20 cellular contexts compared by ENCODE assay signal in the genomic region with DNA sequence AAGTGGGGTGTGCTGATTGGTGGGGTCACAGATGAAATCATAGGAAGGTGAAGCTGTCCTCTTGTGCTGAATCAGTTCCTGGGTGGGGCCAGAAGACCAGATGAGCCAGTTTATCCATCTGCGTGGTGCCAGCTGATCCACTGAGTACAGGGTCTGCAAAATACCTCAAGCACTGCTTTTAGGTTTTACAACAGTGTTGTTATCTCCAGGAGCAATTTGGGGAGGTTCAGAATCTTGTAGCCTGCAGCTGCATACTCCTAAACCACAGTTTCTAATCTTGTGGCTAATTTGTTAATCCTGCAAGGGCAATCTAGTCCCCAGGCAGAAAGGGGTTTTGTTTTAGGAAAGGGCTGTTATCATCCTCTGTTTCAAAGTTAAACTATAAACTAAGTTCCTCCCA. TPM values are rescaled to one million over a fixed set of nuclear protein-coding genes. Genes with fewer than 3 reads are reported as not detected.
DNase-seq lines count a peak whose midpoint lies in the region; ATAC-seq and TF ChIP-seq lines count a peak whose summit lies in the region.
"Had no signal": no experiment of that assay in that cellular context is flagged by ENCODE, and none has a peak within 500 bp of the region (broad histone marks: within the 10 kb centered on the region; RNA-seq: fewer than 3 reads in every experiment).

No MANE protein-coding gene starts in this region.

- H3F3A ChIP-seq in PC-3 (ENCODE audit: low read length, unreplicated experiment), result no peaks in the 10 kb centered on the region

- H3K9me2 ChIP-seq in PC-3 (replicated peaks; ENCODE audit: low read length), result no peaks in the 10 kb centered on the region
- H3K9me2 ChIP-seq: SK-N-SH had no signal

- 0 out of 22 replicates have a peak, but pooled peaks cover 0 to 2% (median 0%) of the 10 kb centered on the region in 11 experiments for H3K36me3 ChIP-seq in BLaER1 treated with 17β-estradiol and CSF1 and Interleukin-3, amounts not matched to agents 10 nM and 100 nM
- H3K36me3 ChIP-seq in KMS-11 (ENCODE audit: insufficient read depth), result no peaks in the 10 kb centered on the region
- H3K36me3 ChIP-seq in PC-3 (ENCODE audit: low read depth, low read length), result no peaks in the 10 kb centered on the region
- no peaks in the 10 kb centered on the region for H3K36me3 ChIP-seq in colonic mucosa
- H3K36me3 ChIP-seq in esophagus squamous epithelium, result no peaks in the 10 kb centered on the region
- H3K36me3 ChIP-seq: HAP-1 had no signal

- POLR2A ChIA-PET in PC-3 (lab: Charles Lee; ENCODE audit: unreplicated experiment), result no interaction called here

- CTCF ChIA-PET in PC-3 (lab: Charles Lee), result no interaction called here

- BruUV-seq in PC-3 (replicated peaks; lab: Mats Ljungman, UMichigan), result no TSS peak

- no peaks in the 10 kb centered on the region for H3K9me3 ChIP-seq in BLaER1 treated with 17β-estradiol and CSF1 and Interleukin-3, amounts not matched to agents 10 nM and 100 nM (replicated peaks in 1 of 11)
- H3K9me3 ChIP-seq in PC-3 (ENCODE audit: low read length) (no peaks in the 10 kb centered on the region), colonic mucosa (no peaks in the 10 kb centered on the region), esophagus squamous epithelium (no peaks in the 10 kb centered on the region)
- H3K9me3 ChIP-seq: HAP-1, SK-N-SH had no signal

- intact Hi-C loops in PC-3 (cut with micrococcal nuclease) (no loop called here), colonic mucosa (cut with DNase I) (no loop called here), esophagus squamous epithelium (cut with DNase I) (no loop called here)

- H3K27ac ChIP-seq in BLaER1 treated with 17β-estradiol and CSF1 and Interleukin-3, amounts not matched to agents 10 nM and 100 nM, result peak overlapping the region in 3 of 11 experiments; percentile 18 to 51 (median 28); a peak in 4 of 22 replicates
- H3K27ac ChIP-seq in KMS-11 (peak overlapping the region; percentile 43), PC-3 (ENCODE audit: low read length) (no peak overlapping the region), colonic mucosa (no peak overlapping the region), esophagus squamous epithelium (no peak overlapping the region)
- H3K27ac ChIP-seq: C4-2B, HL-60 had no signal

- H2AFZ ChIP-seq in KMS-11 (ENCODE audit: low read depth) (peak overlapping the region; percentile 32; the same call in 1 of the 2 replicates), PC-3 (ENCODE audit: low read length) (no peak overlapping the region)

- H4K20me1 ChIP-seq in BLaER1 treated with 17β-estradiol and CSF1 and Interleukin-3, amounts not matched to agents 10 nM and 100 nM, result no peaks in the 10 kb centered on the region; a peak in 1 of 22 replicates
- H4K20me1 ChIP-seq in KMS-11 (ENCODE audit: insufficient read depth), result no peaks in the 10 kb centered on the region
- H4K20me1 ChIP-seq in PC-3 (ENCODE audit: low read length), result no peaks in the 10 kb centered on the region

- H3K4me1 ChIP-seq in BLaER1 treated with 17β-estradiol and CSF1 and Interleukin-3, amounts not matched to agents 10 nM and 100 nM, result peaks cover 10 to 33% (median 29%) of the 10 kb centered on the region in 10 experiments; a peak in 19 of 20 replicates
- H3K4me1 ChIP-seq in KMS-11 (ENCODE audit: low read depth, poor library complexity, severe bottlenecking), result peaks cover 25% of the 10 kb centered on the region
- peaks cover 29% of the 10 kb centered on the region for H3K4me1 ChIP-seq in PC-3 (ENCODE audit: insufficient read depth, low read length)
- no peaks in the 10 kb centered on the region for H3K4me1 ChIP-seq in colonic mucosa
- H3K4me1 ChIP-seq in esophagus squamous epithelium, result peaks cover 0 to 6% (median 0%) of the 10 kb centered on the region in 3 donors
- H3K4me1 ChIP-seq: HAP-1 had no signal

- 40 to 57% methylated on average over 1 of the region's 1 CpG for WGBS in esophagus squamous epithelium, 2 donors

- H3K27me3 ChIP-seq in BLaER1 treated with 17β-estradiol and CSF1 and Interleukin-3, amounts not matched to agents 10 nM and 100 nM, result no peaks in the 10 kb centered on the region
- H3K27me3 ChIP-seq in KMS-11 (ENCODE audit: insufficient read depth, low read depth) (no peaks in the 10 kb centered on the region), PC-3 (ENCODE audit: low read length) (no peaks in the 10 kb centered on the region), colonic mucosa (no peaks in the 10 kb centered on the region), esophagus squamous epithelium (no peaks in the 10 kb centered on the region)

- peak; percentile 31 for DNase-seq in PC-3
- peak; percentile 87 for DNase-seq in islet precursor cell
- DNase-seq in colonic mucosa, result no peak
- no peak for DNase-seq in central memory CD4-positive, alpha-beta T cell
- no peak for DNase-seq in NCI-H1105 treated with DMSO at 0.1 percent for 48 hours (lab: John Stamatoyannopoulos, UW)
- no peak for DNase-seq in esophagus squamous epithelium (lab: John Stamatoyannopoulos, UW)
- DNase-seq: 8988T, DMS153, KG1, NCI-H1048, NCI-H226, NCI-H526 treated with DMSO at 0.1 percent for 48 hours, SK-N-SH had no signal

- no peak for ATAC-seq in PC-3
- ATAC-seq: GM12878, Right ventricle myocardium inferior had no signal

- H3K9ac ChIP-seq in BLaER1 treated with 17β-estradiol and CSF1 and Interleukin-3, amounts not matched to agents 10 nM and 100 nM, result no peak overlapping the region
- H3K9ac ChIP-seq in KMS-11, result no peak overlapping the region
- no peak overlapping the region for H3K9ac ChIP-seq in PC-3 (ENCODE audit: low read length)
- no peak overlapping the region for H3K9ac ChIP-seq in colonic mucosa (ENCODE audit: low read depth in 2 of 2, low read length in 2 of 2)
- H3K9ac ChIP-seq: SK-N-SH had no signal

- no peak overlapping the region for H3K4me3 ChIP-seq in BLaER1 treated with 17β-estradiol and CSF1 and Interleukin-3, amounts not matched to agents 10 nM and 100 nM
- H3K4me3 ChIP-seq in KMS-11 (IDR thresholded peaks at IDR 0.05; ENCODE audit: insufficient read depth, low read depth, low read length) (no peak overlapping the region), PC-3 (ENCODE audit: low read length) (no peak overlapping the region), colonic mucosa (no peak overlapping the region), esophagus squamous epithelium (no peak overlapping the region)
- H3K4me3 ChIP-seq: GM12878, HAP-1 had no signal

- TF ChIP-seq CTCF in KMS-11 (conservative IDR thresholded peaks at IDR 0.05; ENCODE audit: low read depth, low read length) (no peak), PC-3 (conservative IDR thresholded peaks at IDR 0.05; ENCODE audit: low read depth, low read length) (no peak), colonic mucosa (IDR thresholded peaks at IDR 0.05) (no peak), esophagus squamous epithelium (IDR thresholded peaks at IDR 0.05) (no peak)

- H3K79me2 ChIP-seq in KMS-11 (ENCODE audit: insufficient read depth, low read depth) (no peaks in the 10 kb centered on the region), PC-3 (ENCODE audit: low read length) (no peaks in the 10 kb centered on the region)

- peak overlapping the region; percentile 20 to 56 (median 41); a peak in 21 of 22 replicates for H3K4me2 ChIP-seq in BLaER1 treated with 17β-estradiol and CSF1 and Interleukin-3, amounts not matched to agents 10 nM and 100 nM
- H3K4me2 ChIP-seq in KMS-11, result peak overlapping the region; percentile 40
- no peak overlapping the region for H3K4me2 ChIP-seq in PC-3 (ENCODE audit: low read length)
- H3K4me2 ChIP-seq: SK-N-SH had no signal

- TF ChIP-seq POLR2A in esophagus squamous epithelium (IDR thresholded peaks at IDR 0.05), result no peak

RNA-seq across cellular contexts. Expression of a gene that starts 17.0 kb away (rescaled TPM):
- total RNA-seq in PC-3 (2014; rRNA removed) (72.6 and 73.4 TPM in 2 replicates), colonic mucosa (10 to 100 TPM; 35.9 to 41.0 TPM), esophagus squamous epithelium (10 to 100 TPM; 19.4 to 52.1 (median 31.1) TPM)

RNA-seq across cellular contexts. Expression of a gene that starts 47.5 kb away (rescaled TPM):
- total RNA-seq in PC-3 (2014; rRNA removed), result 0.15 and 0.29 TPM in 2 replicates
- 1 to 10 TPM; 2.0 to 2.3 TPM for total RNA-seq in colonic mucosa
- total RNA-seq in esophagus squamous epithelium, result 1 to 10 TPM in 2 of 4 donors, under 1 TPM in 2; 0.40 to 2.7 (median 1.4) TPM

Comparison
In these comparisons a context has a peak if more than half of its experiments do, and no peak if none do; other contexts are left out.
1. DNase-seq: peak in PC-3 (single experiment) and islet precursor cell (single experiment); none in colonic mucosa (single experiment), central memory CD4-positive, alpha-beta T cell (single experiment), NCI-H1105 treated with DMSO at 0.1 percent for 48 hours (single experiment) and esophagus squamous epithelium (single experiment).